Comparison of ENCODE assay signal across 23 cellular contexts in genomic region chr2:97965146-97965545, GRCh38. TPM values are rescaled to one million over a fixed set of nuclear protein-coding genes. Genes with fewer than 3 reads are reported as not detected.
DNase-seq lines count a peak whose midpoint lies in the region; ATAC-seq, FAIRE-seq and TF ChIP-seq lines count a peak whose summit lies in the region.
"Had no signal": no experiment of that assay in that cellular context is flagged by ENCODE, and none has a peak within 500 bp of the region (broad histone marks: within the 10 kb centered on the region; RNA-seq: fewer than 3 reads in every experiment).

No MANE protein-coding gene starts in this region.

- intact Hi-C loops in colonic mucosa (cut with DNase I), result no loop called here

- WGBS in H9 (ENCODE audit: extremely low coverage, insufficient read length, low lambda C conversion rate), result 100% methylated on average over 2 of the region's 12 CpGs
- 49 to 78% (median 53%) methylated on average over 12 of the region's 12 CpGs for WGBS in small intestine, 3 donors

- H3T11ph ChIP-seq in H9 (ENCODE audit: low read length), result no peak overlapping the region

- H3K4ac ChIP-seq in H9 (ENCODE audit: low read depth, low read length), result no peak overlapping the region

- no peak overlapping the region for H2BK15ac ChIP-seq in H9 (ENCODE audit: low read depth, low read length)

- H3K36me3 Mint-ChIP-seq in H9 (ENCODE audit: insufficient read depth in 1 of 3, low read depth in 3 of 3), result no peaks in the 10 kb centered on the region

- in situ Hi-C loops in KBM-7 (cut with MboI; ENCODE audit: low pct_unique_long_range_greater_than_20kb, low sequenced_read_pairs), result no loop called here

- no peak overlapping the region for H4K91ac ChIP-seq in H9 (ENCODE audit: insufficient read length, low read depth, low read length)

- H3K9me3 Mint-ChIP-seq in H9, result no peaks in the 10 kb centered on the region

- H3K9ac ChIP-seq in H9 (ENCODE audit: extremely low read depth, insufficient read length, low read length) (no peak overlapping the region), colonic mucosa (ENCODE audit: low read depth in 2 of 2, low read length in 2 of 2) (peak overlapping the region in 1 of 2 donors; percentile 60), mucosa of rectum (ENCODE audit: low read depth in 1 of 2, low read length in 2 of 2) (peak overlapping the region; percentile 47 to 67)

- H3K14ac ChIP-seq in H9 (ENCODE audit: insufficient read depth, low read length), result no peak overlapping the region

- no peak overlapping the region for H3K18ac ChIP-seq in H9 (ENCODE audit: insufficient read length, low read depth, low read length)

- H3K36me3 ChIP-seq in colonic mucosa (no peaks in the 10 kb centered on the region), mucosa of rectum (ENCODE audit: control insufficient read depth in 2 of 2, insufficient read depth in 2 of 2, low read length in 2 of 2) (no peaks in the 10 kb centered on the region), small intestine (ENCODE audit: control insufficient read depth in 2 of 2, insufficient read depth in 2 of 2, low read length in 2 of 2) (no peaks in the 10 kb centered on the region)
- H3K36me3 ChIP-seq: MG63, SJCRH30 had no signal

- ATAC-seq in SK-N-SH treated with all-trans-retinoic acid at 6 μM for 48 hours, result no peak
- no peak for ATAC-seq in HG03159 (IDR thresholded peaks at IDR 0.05; ENCODE audit: unreplicated experiment)
- ATAC-seq: GM12878 had no signal

- H3K79me1 ChIP-seq in H9 (ENCODE audit: insufficient read depth, low read depth, low read length, poor library complexity, severe bottlenecking), result no peaks in the 10 kb centered on the region

- H3K4me2 ChIP-seq in H9 (ENCODE audit: insufficient read depth, insufficient read length, low read length), result no peak overlapping the region

- H2BK5ac ChIP-seq in H9 (ENCODE audit: insufficient read length, low read length), result no peak overlapping the region

- H3K4me3 Mint-ChIP-seq in H9, result no peak overlapping the region
- H3K4me3 Mint-ChIP-seq: CD14-positive monocyte had no signal

- H3K27ac Mint-ChIP-seq in H9, result peak overlapping the region in 2 of 3 experiments; percentile 6 to 10; a peak in 2 of 7 replicates

- H3K56ac ChIP-seq in H9 (ENCODE audit: insufficient read length, low read depth, low read length), result no peak overlapping the region

- no peak overlapping the region for H3K27ac ChIP-seq in H9 (ENCODE audit: insufficient read length, low read depth, low read length)
- H3K27ac ChIP-seq in colonic mucosa, result peak overlapping the region; percentile 52
- peak overlapping the region; percentile 79 to 81 for H3K27ac ChIP-seq in mucosa of rectum (ENCODE audit: low read depth in 2 of 2, low read length in 2 of 2)
- H3K27ac ChIP-seq in small intestine (ENCODE audit: low read depth in 1 of 2, low read length in 1 of 2), result no peak overlapping the region
- H3K27ac ChIP-seq: SJCRH30 had no signal

- H4K8ac ChIP-seq in H9 (replicated peaks; ENCODE audit: insufficient read length, low read depth, low read length), result no peak overlapping the region

- H2AK5ac ChIP-seq in H9 (ENCODE audit: insufficient read length, low read length), result no peak overlapping the region

- no peak for FAIRE-seq in small intestine (lab: Jason Lieb, UNC)
- FAIRE-seq: A204.1, D721Med, GM12878, H1, RCC 7860 had no signal

- DNase-seq in H9 (no peak), colonic mucosa (peak; percentile 55), small intestine (peak; percentile 54), KBM-7 (no peak)
- DNase-seq in activated effector memory CD4-positive, alpha-beta T cell treated with Interleukin-2 at 50 U/mL for 16 hours, result no peak
- DNase-seq: DMS79, MG63, NCI-H1417, NCI-H1694 treated with DMSO at 0.1 percent for 48 hours, NCI-H2081 treated with DMSO at 0.1 percent for 48 hours, NCI-H2171 treated with DMSO at 0.1 percent for 48 hours, NCI-H446, NCI-H526, SJCRH30 had no signal

- no peak overlapping the region for H2BK120ac ChIP-seq in H9 (ENCODE audit: low read depth, low read length, poor library complexity, severe bottlenecking)

- H3K23ac ChIP-seq in H9 (ENCODE audit: insufficient read length, low read depth, low read length), result no peak overlapping the region

- peaks cover 5% of the 10 kb centered on the region; the same call in 1 of the 2 replicates for H3K79me2 ChIP-seq in H9 (ENCODE audit: insufficient read depth, low read length)

- H2BK12ac ChIP-seq in H9 (ENCODE audit: insufficient read length, low read depth, low read length), result no peak overlapping the region

- H3K27me3 Mint-ChIP-seq in H9 (ENCODE audit: low read depth), result no peaks in the 10 kb centered on the region

- H4K20me1 ChIP-seq in H9 (ENCODE audit: control insufficient read depth, insufficient read depth, insufficient read length), result no peaks in the 10 kb centered on the region

- H3K4me1 Mint-ChIP-seq in H9, result peaks cover 22 to 24% of the 10 kb centered on the region in 2 experiments

- no peak overlapping the region for H2BK20ac ChIP-seq in H9 (ENCODE audit: low read depth, low read length, poor library complexity, severe bottlenecking)

- TF ChIP-seq CTCF in H9 (conservative IDR thresholded peaks at IDR 0.05) (no peak), colonic mucosa (IDR thresholded peaks at IDR 0.05) (no peak)

- H3K9me3 ChIP-seq in H9 (ENCODE audit: control insufficient read depth, low read depth, low read length) (no peaks in the 10 kb centered on the region), colonic mucosa (no peaks in the 10 kb centered on the region), mucosa of rectum (ENCODE audit: control insufficient read depth in 2 of 2, low read length in 2 of 2) (no peaks in the 10 kb centered on the region), small intestine (ENCODE audit: control insufficient read depth, low read depth) (no peaks in the 10 kb centered on the region)
- H3K9me3 ChIP-seq: MG63, SJCRH30 had no signal

- H4K5ac ChIP-seq in H9 (ENCODE audit: insufficient read length, low read depth, low read length), result no peak overlapping the region

- H3K4me1 ChIP-seq in H9 (ENCODE audit: insufficient read depth, low read length) (no peaks in the 10 kb centered on the region), colonic mucosa (peaks cover 10% of the 10 kb centered on the region), mucosa of rectum (ENCODE audit: control insufficient read depth in 2 of 2, insufficient read depth in 2 of 2, low read length in 2 of 2) (peaks cover 25 to 42% of the 10 kb centered on the region in 2 donors), small intestine (ENCODE audit: control insufficient read depth in 2 of 2, insufficient read depth in 1 of 2, low read depth in 1 of 2, low read length in 1 of 2) (peaks cover 15 to 17% of the 10 kb centered on the region in 2 donors)
- H3K4me1 ChIP-seq: SJCRH30 had no signal

- H3K4me3 ChIP-seq in colonic mucosa, result no peak overlapping the region
- peak overlapping the region; percentile 45 to 48 for H3K4me3 ChIP-seq in mucosa of rectum (ENCODE audit: low read length in 2 of 2)
- H3K4me3 ChIP-seq in small intestine (ENCODE audit: low read depth in 1 of 2, low read length in 2 of 2), result no peak overlapping the region
- H3K4me3 ChIP-seq: GM12878, MG63, SJCRH30 had no signal

- H3K27me3 ChIP-seq in H9 (ENCODE audit: insufficient read depth, low read length) (no peaks in the 10 kb centered on the region), colonic mucosa (no peaks in the 10 kb centered on the region), mucosa of rectum (ENCODE audit: control insufficient read depth in 2 of 2, insufficient read depth in 2 of 2, low read length in 2 of 2) (no peaks in the 10 kb centered on the region), small intestine (ENCODE audit: control insufficient read depth in 2 of 2, insufficient read depth in 2 of 2, low read length in 2 of 2) (no peaks in the 10 kb centered on the region)
- H3K27me3 ChIP-seq: MG63, SJCRH30 had no signal

- no peaks in the 10 kb centered on the region for H3K23me2 ChIP-seq in H9 (ENCODE audit: insufficient read length, low read depth, low read length, poor library complexity, severe bottlenecking)

- H2AFZ ChIP-seq in H9 (ENCODE audit: low read length), result no peak overlapping the region

TF ChIP-seq in SK-N-SH treated with all-trans-retinoic acid at 6 μM for 48 hours, 23 proteins besides CTCF, POLR2A, EP300 and RAD21:
- no peak for TF ChIP-seq ZFP30 (CRISPR knock-in tag; IDR thresholded peaks at IDR 0.05)
- no peak for TF ChIP-seq TCF4 (CRISPR knock-in tag; IDR thresholded peaks at IDR 0.05; ENCODE audit: borderline replicate concordance)
- TF ChIP-seq ZC3H10 (CRISPR knock-in tag; IDR thresholded peaks at IDR 0.05), result no peak
- no peak for TF ChIP-seq ARNTL (CRISPR knock-in tag; IDR thresholded peaks at IDR 0.05; ENCODE audit: borderline replicate concordance, low read depth)
- TF ChIP-seq TSHZ2 (CRISPR knock-in tag; IDR thresholded peaks at IDR 0.05), result no peak

RNA-seq across cellular contexts. Expression of gene TMEM131, which starts 30.6 kb away (rescaled TPM):
- total RNA-seq in H9 (2021) (20.9 and 22.3 TPM in 2 replicates), colonic mucosa (10 to 100 TPM; 52.4 to 60.8 TPM)
- polyA plus RNA-seq in small intestine, result 10 to 100 TPM in 2 of 3 donors, 1 to 10 TPM in 1; 6.5 to 15.3 (median 12.3) TPM

Comparison
In these comparisons a context has a peak if more than half of its experiments do, and no peak if none do; other contexts are left out.
1. DNase-seq: peak in colonic mucosa (single experiment) and small intestine (single experiment); none in H9 (single experiment), KBM-7 (single experiment) and activated effector memory CD4-positive, alpha-beta T cell treated with Interleukin-2 at 50 U/mL for 16 hours (single experiment).
2. H3K27ac ChIP-seq: peak in colonic mucosa (single experiment) and mucosa of rectum (2 of 2); none in H9 (single experiment) and small intestine (0 of 2).
3. H3K4me3 ChIP-seq: peak in mucosa of rectum (2 of 2); none in colonic mucosa (single experiment) and small intestine (0 of 2).